ENCODE assay signal across 31 cellular contexts in the genomic region with DNA sequence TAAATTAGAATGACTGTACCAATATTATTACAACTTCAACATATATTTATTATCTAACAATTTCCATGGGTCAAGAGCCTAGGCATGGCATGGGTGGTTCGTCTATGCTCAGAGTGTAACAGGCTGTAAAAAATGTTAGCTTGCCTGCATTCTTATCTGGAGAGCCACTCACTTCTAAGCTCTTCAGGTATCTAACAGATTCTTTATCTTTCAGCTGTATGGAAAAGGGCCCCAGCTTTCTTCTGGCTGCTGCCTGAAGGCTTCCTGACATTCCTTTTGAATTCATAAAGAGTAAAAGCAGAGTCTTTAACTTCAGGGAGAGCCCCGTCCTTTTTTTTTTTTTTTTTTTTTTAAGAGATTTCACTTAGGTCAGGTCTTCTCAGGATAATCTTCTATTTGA.
"Had no signal": no experiment of that assay in that cellular context is flagged by ENCODE, and none has a peak within 500 bp of the region (broad histone marks: within the 10 kb centered on the region; RNA-seq: fewer than 3 reads in every experiment).

No MANE protein-coding gene starts in this region.

- H3K4me3 ChIP-seq: ascending aorta, breast epithelium, cardiac muscle cell, colonic mucosa, esophagus squamous epithelium, gastroesophageal sphincter had no signal

- H3K36me3 ChIP-seq: ascending aorta, breast epithelium, cardiac muscle cell, colonic mucosa, esophagus squamous epithelium, gastroesophageal sphincter, WERI-Rb-1 had no signal

- H3K4me3 Mint-ChIP-seq: activated CD4-positive, alpha-beta memory T cell treated with anti-CD3 and anti-CD28 coated beads, Interleukin-2, amount 10 ng/mL, durations not matched to agents 7 days and 5 days; activated CD4-positive, alpha-beta T cell treated with anti-CD3 and anti-CD28 coated beads for 36 hours; activated CD4-positive, alpha-beta T cell treated with anti-CD3 and anti-CD28 coated beads, Interleukin-2, amount 10 ng/mL, durations not matched to agents 7 days and 5 days; activated naive CD4-positive, alpha-beta T cell treated with anti-CD3 and anti-CD28 coated beads, Interleukin-2, amount 10 ng/mL, durations not matched to agents 7 days and 5 days; activated naive CD8-positive, alpha-beta T cell treated with anti-CD3 and anti-CD28 coated beads, Interleukin-2, amount 10 ng/mL, durations not matched to agents 7 days and 5 days; activated T-cell treated with anti-CD3 and anti-CD28 coated beads, Interleukin-2, amount 50 U/mL, for 24 hours; activated T-cell treated with anti-CD3 and anti-CD28 coated beads, Interleukin-2, amount 50 U/mL, for 72 hours; brain; T-cell; T-helper 1 cell treated with Interleukin-12 subunit alpha and Interleukin-12 subunit beta and Interleukin-4 antibody, amounts not matched to agents 30 μg/mL and 1 μg/mL, for 36 hours had no signal

- H3K27me3 Mint-ChIP-seq: activated CD4-positive, alpha-beta memory T cell treated with anti-CD3 and anti-CD28 coated beads, Interleukin-2, amount 10 ng/mL, durations not matched to agents 7 days and 5 days; activated CD4-positive, alpha-beta T cell treated with anti-CD3 and anti-CD28 coated beads for 36 hours; activated CD4-positive, alpha-beta T cell treated with anti-CD3 and anti-CD28 coated beads, Interleukin-2, amount 10 ng/mL, durations not matched to agents 7 days and 5 days; activated naive CD4-positive, alpha-beta T cell treated with anti-CD3 and anti-CD28 coated beads, Interleukin-2, amount 10 ng/mL, durations not matched to agents 7 days and 5 days; activated naive CD8-positive, alpha-beta T cell treated with anti-CD3 and anti-CD28 coated beads, Interleukin-2, amount 10 ng/mL, durations not matched to agents 7 days and 5 days; activated T-cell treated with anti-CD3 and anti-CD28 coated beads, Interleukin-2, amount 50 U/mL, for 24 hours; T-cell had no signal

- H3K4me1 Mint-ChIP-seq: activated CD4-positive, alpha-beta memory T cell treated with anti-CD3 and anti-CD28 coated beads, Interleukin-2, amount 10 ng/mL, durations not matched to agents 7 days and 5 days; activated CD4-positive, alpha-beta T cell treated with anti-CD3 and anti-CD28 coated beads for 36 hours; activated CD4-positive, alpha-beta T cell treated with anti-CD3 and anti-CD28 coated beads, Interleukin-2, amount 10 ng/mL, durations not matched to agents 7 days and 5 days; activated naive CD4-positive, alpha-beta T cell treated with anti-CD3 and anti-CD28 coated beads, Interleukin-2, amount 10 ng/mL, durations not matched to agents 7 days and 5 days; activated naive CD8-positive, alpha-beta T cell treated with anti-CD3 and anti-CD28 coated beads, Interleukin-2, amount 10 ng/mL, durations not matched to agents 7 days and 5 days; brain; T-cell had no signal

- H3K9me3 Mint-ChIP-seq: activated naive CD8-positive, alpha-beta T cell treated with anti-CD3 and anti-CD28 coated beads, Interleukin-2, amount 10 ng/mL, durations not matched to agents 7 days and 5 days; activated T-cell treated with anti-CD3 and anti-CD28 coated beads, Interleukin-2, amount 50 U/mL, for 24 hours; activated T-cell treated with anti-CD3 and anti-CD28 coated beads, Interleukin-2, amount 50 U/mL, for 72 hours had no signal

- H3K27ac Mint-ChIP-seq: activated CD4-positive, alpha-beta memory T cell treated with anti-CD3 and anti-CD28 coated beads, Interleukin-2, amount 10 ng/mL, durations not matched to agents 7 days and 5 days; activated CD4-positive, alpha-beta T cell treated with anti-CD3 and anti-CD28 coated beads for 36 hours; activated CD4-positive, alpha-beta T cell treated with anti-CD3 and anti-CD28 coated beads, Interleukin-2, amount 10 ng/mL, durations not matched to agents 7 days and 5 days; activated naive CD4-positive, alpha-beta T cell treated with anti-CD3 and anti-CD28 coated beads, Interleukin-2, amount 10 ng/mL, durations not matched to agents 7 days and 5 days; activated naive CD4-positive, alpha-beta T cell treated with anti-CD3 and anti-CD28 coated beads, Interleukin-2, amount 50 U/mL, for 72 hours; activated naive CD8-positive, alpha-beta T cell treated with anti-CD3 and anti-CD28 coated beads, Interleukin-2, amount 10 ng/mL, durations not matched to agents 7 days and 5 days; activated T-cell treated with anti-CD3 and anti-CD28 coated beads, Interleukin-2, amount 50 U/mL, for 24 hours; activated T-cell treated with anti-CD3 and anti-CD28 coated beads, Interleukin-2, amount 50 U/mL, for 72 hours; brain; T-cell; T-helper 1 cell treated with Interleukin-12 subunit alpha and Interleukin-12 subunit beta and Interleukin-4 antibody, amounts not matched to agents 30 μg/mL and 1 μg/mL, for 36 hours had no signal

- H3K4me1 ChIP-seq: ascending aorta, breast epithelium, colonic mucosa, esophagus squamous epithelium, gastroesophageal sphincter had no signal

- DNase-seq: activated CD4-positive, alpha-beta memory T cell treated with anti-CD3 and anti-CD28 coated beads, Interleukin-2, amount 10 ng/mL, durations not matched to agents 7 days and 5 days; activated CD4-positive, alpha-beta T cell treated with anti-CD3 and anti-CD28 coated beads for 36 hours; activated CD4-positive, alpha-beta T cell treated with anti-CD3 and anti-CD28 coated beads, Interleukin-2, amount 10 ng/mL, durations not matched to agents 7 days and 5 days; activated CD4-positive, alpha-beta T cell treated with anti-CD3 and anti-CD28 coated beads, Interleukin-2, amount 50 U/mL, for 4 hours; activated CD4-positive, CD25-positive, alpha-beta regulatory T cell; activated CD4-positive, CD25-positive, alpha-beta regulatory T cell treated with anti-CD3 and anti-CD28 coated beads, Interleukin-2, amount 50 U/mL, for 72 hours; activated CD8-positive, alpha-beta memory T cell treated with anti-CD3 and anti-CD28 coated beads, Interleukin-2, amount 50 U/mL, for 48 hours; activated gamma-delta T cell; activated naive CD4-positive, alpha-beta T cell; activated naive CD4-positive, alpha-beta T cell treated with anti-CD3 and anti-CD28 coated beads, Interleukin-2, amount 10 ng/mL, durations not matched to agents 7 days and 5 days; activated naive CD8-positive, alpha-beta T cell treated with anti-CD3 and anti-CD28 coated beads, Interleukin-2, amount 10 ng/mL, durations not matched to agents 7 days and 5 days; activated T-cell treated with anti-CD3 and anti-CD28 coated beads for 4 hours; activated T-cell treated with anti-CD3 and anti-CD28 coated beads, Interleukin-2, amount 50 U/mL, for 24 hours; activated T-cell treated with anti-CD3 and anti-CD28 coated beads, Interleukin-2, amount 50 U/mL, for 72 hours; central memory CD4-positive, alpha-beta T cell; cerebellar nuclear complex; colonic mucosa; effector CD8-positive, alpha-beta T cell; esophagus squamous epithelium; foreskin melanocyte; T-cell; T1000; WERI-Rb-1 had no signal

- H3K36me3 Mint-ChIP-seq: activated naive CD4-positive, alpha-beta T cell treated with anti-CD3 and anti-CD28 coated beads, Interleukin-2, amount 10 ng/mL, durations not matched to agents 7 days and 5 days; activated naive CD4-positive, alpha-beta T cell treated with anti-CD3 and anti-CD28 coated beads, Interleukin-2, amount 50 U/mL, for 72 hours; activated naive CD8-positive, alpha-beta T cell treated with anti-CD3 and anti-CD28 coated beads, Interleukin-2, amount 10 ng/mL, durations not matched to agents 7 days and 5 days; brain; T-cell had no signal

- H3K27ac ChIP-seq: ascending aorta, breast epithelium, cardiac muscle cell, colonic mucosa, epithelial cell of prostate, esophagus squamous epithelium, gastroesophageal sphincter, WERI-Rb-1 had no signal

- H3K27me3 ChIP-seq: ascending aorta, breast epithelium, colonic mucosa, esophagus squamous epithelium, gastroesophageal sphincter had no signal

- H3K9me3 ChIP-seq: ascending aorta, breast epithelium, colonic mucosa, esophagus squamous epithelium had no signal
